In the genomic region with DNA sequence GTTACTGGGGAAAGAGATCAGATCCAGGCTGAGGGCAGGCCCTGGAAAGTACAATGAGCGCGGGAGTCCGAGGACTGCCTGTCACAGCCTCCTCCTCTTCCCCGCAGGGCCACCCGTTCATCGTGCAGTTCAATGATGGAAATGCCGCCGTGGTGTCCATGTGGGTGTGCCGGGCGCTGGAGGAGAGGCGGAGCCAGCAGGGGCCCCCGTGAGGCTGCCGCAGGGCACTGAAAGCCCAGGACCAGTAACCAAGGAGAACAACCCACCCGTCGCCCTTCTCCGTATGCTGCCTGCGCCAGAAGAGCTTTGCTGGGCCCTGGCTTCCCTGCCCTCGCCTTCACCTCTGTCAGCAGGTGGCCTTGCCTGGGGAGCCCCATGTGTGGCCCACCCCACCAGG, we compare ENCODE assay signal across 2 cellular contexts.
TF ChIP-seq lines count a peak whose summit lies in the region.

No MANE protein-coding gene starts in this region.

TF ChIP-seq in HEK293, 187 proteins besides CTCF, POLR2A, EP300 and RAD21:
- peak; percentile 89 for TF ChIP-seq SCRT2 (tag by site-specific recombination; IDR thresholded peaks at IDR 0.05)
- no peak for TF ChIP-seq ZBTB1 (tag by site-specific recombination; IDR thresholded peaks at IDR 0.05)
TF ChIP-seq in HEK293: peak in this region for 1.

TF ChIP-seq in H1, 55 proteins besides CTCF, POLR2A, EP300 and RAD21:
- TF ChIP-seq SRF (IDR thresholded peaks at IDR 0.05; ENCODE audit: low read depth, low read length) (no peak), TAF7 (optimal IDR thresholded peaks at IDR 0.05; ENCODE audit: borderline replicate concordance, low read depth, low read length) (no peak), NRF1 (IDR thresholded peaks at IDR 0.05; ENCODE audit: low read depth, low read length) (no peak), CHD1 (IDR thresholded peaks at IDR 0.05; ENCODE audit: low read depth, low read length) (no peak), BCL11A (IDR thresholded peaks at IDR 0.05; ENCODE audit: low read depth in 2 of 2, low read length in 2 of 2) (no peak), SP2 (IDR thresholded peaks at IDR 0.05; ENCODE audit: low read length) (no peak), ZNF274 (IDR thresholded peaks at IDR 0.05; ENCODE audit: borderline replicate concordance, extremely low read depth, low read length) (no peak), CREB1 (IDR thresholded peaks at IDR 0.05) (no peak), FOSL1 (IDR thresholded peaks at IDR 0.05; ENCODE audit: insufficient read depth, low read depth, low read length) (no peak), YY1 (IDR thresholded peaks at IDR 0.05; ENCODE audit: low read depth, low read length) (no peak), RXRA (IDR thresholded peaks at IDR 0.05; ENCODE audit: insufficient read depth, low read depth, low read length) (no peak), GTF2F1 (IDR thresholded peaks at IDR 0.05; ENCODE audit: borderline replicate concordance, low read depth, low read length) (no peak), MAFK (IDR thresholded peaks at IDR 0.05; ENCODE audit: low read depth, low read length) (no peak), RBBP5 (IDR thresholded peaks at IDR 0.05; ENCODE audit: borderline replicate concordance, low read depth, low read length) (no peak), BACH1 (IDR thresholded peaks at IDR 0.05; ENCODE audit: low read length) (no peak), SP1 (IDR thresholded peaks at IDR 0.05; ENCODE audit: low read depth, low read length) (no peak), RNF2 (IDR thresholded peaks at IDR 0.05; ENCODE audit: borderline replicate concordance, low read depth, low read length, missing control alignments, poor library complexity, severe bottlenecking) (no peak)
- TF ChIP-seq, protein P1, sequence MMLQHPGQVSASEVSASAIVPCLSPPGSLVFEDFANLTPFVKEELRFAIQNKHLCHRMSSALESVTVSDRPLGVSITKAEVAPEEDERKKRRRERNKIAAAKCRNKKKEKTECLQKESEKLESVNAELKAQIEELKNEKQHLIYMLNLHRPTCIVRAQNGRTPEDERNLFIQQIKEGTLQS (IDR thresholded peaks at IDR 0.05; ENCODE audit: insufficient read depth, low read depth, low read length): no peak
